1 cellular context compared by ENCODE assay signal in genomic region chr13:40974460-40975407, GRCh38.
TF ChIP-seq lines count a peak whose summit lies in the region.

No MANE protein-coding gene starts in this region.

TF ChIP-seq in HepG2, 621 proteins besides CTCF, POLR2A, EP300 and RAD21 (continued from another document and continues in another):
- no peak for TF ChIP-seq HNF4G (IDR thresholded peaks at IDR 0.05; ENCODE audit: borderline replicate concordance, low read depth, low read length)
- no peak for TF ChIP-seq HNF4G (CRISPR knock-in tag; IDR thresholded peaks at IDR 0.05; ENCODE audit: borderline replicate concordance, low read depth)
- TF ChIP-seq MED8 (CRISPR knock-in tag; IDR thresholded peaks at IDR 0.05; ENCODE audit: insufficient replicate concordance): no peak
- TF ChIP-seq ZC3H4 (CRISPR knock-in tag; IDR thresholded peaks at IDR 0.05; ENCODE audit: borderline replicate concordance): no peak
- no peak for TF ChIP-seq ZNF589 (CRISPR knock-in tag; conservative IDR thresholded peaks at IDR 0.05)
- TF ChIP-seq GFI1 (CRISPR knock-in tag; IDR thresholded peaks at IDR 0.05; ENCODE audit: borderline replicate concordance): no peak
- 0 out of 2 replicates have a peak, but pooled peaks have one; percentile 44 for TF ChIP-seq FOXA3 (CRISPR knock-in tag; IDR thresholded peaks at IDR 0.05)
- no peak for TF ChIP-seq ZSCAN22 (CRISPR knock-in tag; IDR thresholded peaks at IDR 0.05)
- TF ChIP-seq SCMH1 (CRISPR knock-in tag; IDR thresholded peaks at IDR 0.05; ENCODE audit: borderline replicate concordance): no peak
- TF ChIP-seq, protein P1, sequence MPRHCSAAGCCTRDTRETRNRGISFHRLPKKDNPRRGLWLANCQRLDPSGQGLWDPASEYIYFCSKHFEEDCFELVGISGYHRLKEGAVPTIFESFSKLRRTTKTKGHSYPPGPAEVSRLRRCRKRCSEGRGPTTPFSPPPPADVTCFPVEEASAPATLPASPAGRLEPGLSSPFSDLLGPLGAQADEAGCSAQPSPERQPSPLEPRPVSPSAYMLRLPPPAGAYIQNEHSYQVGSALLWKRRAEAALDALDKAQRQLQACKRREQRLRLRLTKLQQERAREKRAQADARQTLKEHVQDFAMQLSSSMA (CRISPR knock-in tag; IDR thresholded peaks at IDR 0.05): no peak
- TF ChIP-seq, protein P2, sequence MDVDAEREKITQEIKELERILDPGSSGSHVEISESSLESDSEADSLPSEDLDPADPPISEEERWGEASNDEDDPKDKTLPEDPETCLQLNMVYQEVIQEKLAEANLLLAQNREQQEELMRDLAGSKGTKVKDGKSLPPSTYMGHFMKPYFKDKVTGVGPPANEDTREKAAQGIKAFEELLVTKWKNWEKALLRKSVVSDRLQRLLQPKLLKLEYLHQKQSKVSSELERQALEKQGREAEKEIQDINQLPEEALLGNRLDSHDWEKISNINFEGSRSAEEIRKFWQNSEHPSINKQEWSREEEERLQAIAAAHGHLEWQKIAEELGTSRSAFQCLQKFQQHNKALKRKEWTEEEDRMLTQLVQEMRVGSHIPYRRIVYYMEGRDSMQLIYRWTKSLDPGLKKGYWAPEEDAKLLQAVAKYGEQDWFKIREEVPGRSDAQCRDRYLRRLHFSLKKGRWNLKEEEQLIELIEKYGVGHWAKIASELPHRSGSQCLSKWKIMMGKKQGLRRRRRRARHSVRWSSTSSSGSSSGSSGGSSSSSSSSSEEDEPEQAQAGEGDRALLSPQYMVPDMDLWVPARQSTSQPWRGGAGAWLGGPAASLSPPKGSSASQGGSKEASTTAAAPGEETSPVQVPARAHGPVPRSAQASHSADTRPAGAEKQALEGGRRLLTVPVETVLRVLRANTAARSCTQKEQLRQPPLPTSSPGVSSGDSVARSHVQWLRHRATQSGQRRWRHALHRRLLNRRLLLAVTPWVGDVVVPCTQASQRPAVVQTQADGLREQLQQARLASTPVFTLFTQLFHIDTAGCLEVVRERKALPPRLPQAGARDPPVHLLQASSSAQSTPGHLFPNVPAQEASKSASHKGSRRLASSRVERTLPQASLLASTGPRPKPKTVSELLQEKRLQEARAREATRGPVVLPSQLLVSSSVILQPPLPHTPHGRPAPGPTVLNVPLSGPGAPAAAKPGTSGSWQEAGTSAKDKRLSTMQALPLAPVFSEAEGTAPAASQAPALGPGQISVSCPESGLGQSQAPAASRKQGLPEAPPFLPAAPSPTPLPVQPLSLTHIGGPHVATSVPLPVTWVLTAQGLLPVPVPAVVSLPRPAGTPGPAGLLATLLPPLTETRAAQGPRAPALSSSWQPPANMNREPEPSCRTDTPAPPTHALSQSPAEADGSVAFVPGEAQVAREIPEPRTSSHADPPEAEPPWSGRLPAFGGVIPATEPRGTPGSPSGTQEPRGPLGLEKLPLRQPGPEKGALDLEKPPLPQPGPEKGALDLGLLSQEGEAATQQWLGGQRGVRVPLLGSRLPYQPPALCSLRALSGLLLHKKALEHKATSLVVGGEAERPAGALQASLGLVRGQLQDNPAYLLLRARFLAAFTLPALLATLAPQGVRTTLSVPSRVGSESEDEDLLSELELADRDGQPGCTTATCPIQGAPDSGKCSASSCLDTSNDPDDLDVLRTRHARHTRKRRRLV (CRISPR knock-in tag; IDR thresholded peaks at IDR 0.05): no peak
- TF ChIP-seq ZNF44 (CRISPR knock-in tag; IDR thresholded peaks at IDR 0.05): no peak
- no peak for TF ChIP-seq HCFC1 (IDR thresholded peaks at IDR 0.05; ENCODE audit: low read depth, low read length)
- TF ChIP-seq MTA3 (CRISPR knock-in tag; IDR thresholded peaks at IDR 0.05): no peak
- TF ChIP-seq AKAP8 (CRISPR knock-in tag; IDR thresholded peaks at IDR 0.05): no peak
- TF ChIP-seq RXRB (CRISPR knock-in tag; IDR thresholded peaks at IDR 0.05; ENCODE audit: borderline replicate concordance): 0 out of 2 replicates have a peak, but pooled peaks have one; percentile 9
- no peak for TF ChIP-seq ATM (IDR thresholded peaks at IDR 0.05; ENCODE audit: borderline replicate concordance)
- no peak for TF ChIP-seq DR1 (CRISPR knock-in tag; IDR thresholded peaks at IDR 0.05)
- no peak for TF ChIP-seq PRMT3 (CRISPR knock-in tag; IDR thresholded peaks at IDR 0.05; ENCODE audit: borderline replicate concordance, low read depth)
- no peak for TF ChIP-seq ZNF160 (CRISPR knock-in tag; IDR thresholded peaks at IDR 0.05)
- TF ChIP-seq HHEX (CRISPR knock-in tag; IDR thresholded peaks at IDR 0.05): no peak
- no peak for TF ChIP-seq GABPA (IDR thresholded peaks at IDR 0.05; ENCODE audit: low read depth, low read length)
- no peak for TF ChIP-seq GABPA (CRISPR knock-in tag; IDR thresholded peaks at IDR 0.05; ENCODE audit: low read depth)
- TF ChIP-seq BRCA1 (CRISPR knock-in tag; IDR thresholded peaks at IDR 0.05): no peak
- TF ChIP-seq NFYB (CRISPR knock-in tag; IDR thresholded peaks at IDR 0.05): no peak
- no peak for TF ChIP-seq ZC3H13 (CRISPR knock-in tag; IDR thresholded peaks at IDR 0.05)
- no peak for TF ChIP-seq ZFY (CRISPR knock-in tag; IDR thresholded peaks at IDR 0.05)
- TF ChIP-seq ZBTB43 (CRISPR knock-in tag; conservative IDR thresholded peaks at IDR 0.05): no peak
- no peak for TF ChIP-seq SSRP1 (CRISPR knock-in tag; IDR thresholded peaks at IDR 0.05)
- TF ChIP-seq TBP (CRISPR knock-in tag; IDR thresholded peaks at IDR 0.05): no peak
- TF ChIP-seq ZFP36L2 (CRISPR knock-in tag; IDR thresholded peaks at IDR 0.05): no peak
- no peak for TF ChIP-seq ZNF747 (CRISPR knock-in tag; IDR thresholded peaks at IDR 0.05; ENCODE audit: borderline replicate concordance)
- no peak for TF ChIP-seq NCOA2 (CRISPR knock-in tag; IDR thresholded peaks at IDR 0.05)
- TF ChIP-seq ZSCAN20 (CRISPR knock-in tag; IDR thresholded peaks at IDR 0.05; ENCODE audit: borderline replicate concordance): no peak
- TF ChIP-seq PCBP1 (IDR thresholded peaks at IDR 0.05; ENCODE audit: borderline replicate concordance, low read depth, low read length): no peak
- TF ChIP-seq GATA4 (IDR thresholded peaks at IDR 0.05; ENCODE audit: borderline replicate concordance, low read depth): no peak
- TF ChIP-seq HOMEZ (CRISPR knock-in tag; IDR thresholded peaks at IDR 0.05; ENCODE audit: low read depth): 0 out of 2 replicates have a peak, but pooled peaks have one; percentile 28
- no peak for TF ChIP-seq JUNB (CRISPR knock-in tag; IDR thresholded peaks at IDR 0.05; ENCODE audit: borderline replicate concordance)
- TF ChIP-seq CEBPG (CRISPR knock-in tag; IDR thresholded peaks at IDR 0.05): 0 out of 2 replicates have a peak, but pooled peaks have one; percentile 4
- no peak for TF ChIP-seq ZKSCAN8 (CRISPR knock-in tag; IDR thresholded peaks at IDR 0.05; ENCODE audit: borderline replicate concordance)
- TF ChIP-seq XRCC5 (optimal IDR thresholded peaks at IDR 0.05; ENCODE audit: low read length): peak; percentile 32
- peak; percentile 42 for TF ChIP-seq TEAD3 (CRISPR knock-in tag; optimal IDR thresholded peaks at IDR 0.05; ENCODE audit: borderline replicate concordance)
- TF ChIP-seq PPARG (CRISPR knock-in tag; conservative IDR thresholded peaks at IDR 0.05): 0 out of 2 replicates have a peak, but pooled peaks have one; percentile 32
- TF ChIP-seq, protein P3, sequence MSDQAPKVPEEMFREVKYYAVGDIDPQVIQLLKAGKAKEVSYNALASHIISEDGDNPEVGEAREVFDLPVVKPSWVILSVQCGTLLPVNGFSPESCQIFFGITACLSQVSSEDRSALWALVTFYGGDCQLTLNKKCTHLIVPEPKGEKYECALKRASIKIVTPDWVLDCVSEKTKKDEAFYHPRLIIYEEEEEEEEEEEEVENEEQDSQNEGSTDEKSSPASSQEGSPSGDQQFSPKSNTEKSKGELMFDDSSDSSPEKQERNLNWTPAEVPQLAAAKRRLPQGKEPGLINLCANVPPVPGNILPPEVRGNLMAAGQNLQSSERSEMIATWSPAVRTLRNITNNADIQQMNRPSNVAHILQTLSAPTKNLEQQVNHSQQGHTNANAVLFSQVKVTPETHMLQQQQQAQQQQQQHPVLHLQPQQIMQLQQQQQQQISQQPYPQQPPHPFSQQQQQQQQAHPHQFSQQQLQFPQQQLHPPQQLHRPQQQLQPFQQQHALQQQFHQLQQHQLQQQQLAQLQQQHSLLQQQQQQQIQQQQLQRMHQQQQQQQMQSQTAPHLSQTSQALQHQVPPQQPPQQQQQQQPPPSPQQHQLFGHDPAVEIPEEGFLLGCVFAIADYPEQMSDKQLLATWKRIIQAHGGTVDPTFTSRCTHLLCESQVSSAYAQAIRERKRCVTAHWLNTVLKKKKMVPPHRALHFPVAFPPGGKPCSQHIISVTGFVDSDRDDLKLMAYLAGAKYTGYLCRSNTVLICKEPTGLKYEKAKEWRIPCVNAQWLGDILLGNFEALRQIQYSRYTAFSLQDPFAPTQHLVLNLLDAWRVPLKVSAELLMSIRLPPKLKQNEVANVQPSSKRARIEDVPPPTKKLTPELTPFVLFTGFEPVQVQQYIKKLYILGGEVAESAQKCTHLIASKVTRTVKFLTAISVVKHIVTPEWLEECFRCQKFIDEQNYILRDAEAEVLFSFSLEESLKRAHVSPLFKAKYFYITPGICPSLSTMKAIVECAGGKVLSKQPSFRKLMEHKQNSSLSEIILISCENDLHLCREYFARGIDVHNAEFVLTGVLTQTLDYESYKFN (CRISPR knock-in tag; conservative IDR thresholded peaks at IDR 0.05): peak; percentile 71
- no peak for TF ChIP-seq SPEN (CRISPR knock-in tag; IDR thresholded peaks at IDR 0.05; ENCODE audit: low read depth)
- TF ChIP-seq ZBTB21 (CRISPR knock-in tag; IDR thresholded peaks at IDR 0.05): no peak
- no peak for TF ChIP-seq IRF9 (CRISPR knock-in tag; IDR thresholded peaks at IDR 0.05; ENCODE audit: borderline replicate concordance)
- no peak for TF ChIP-seq TOE1 (CRISPR knock-in tag; IDR thresholded peaks at IDR 0.05)
- TF ChIP-seq ZNF777 (CRISPR knock-in tag; IDR thresholded peaks at IDR 0.05): no peak
- TF ChIP-seq SRF (IDR thresholded peaks at IDR 0.05; ENCODE audit: low read depth, low read length): peak; percentile 55; the same call in 1 of the 2 replicates
- no peak for TF ChIP-seq SALL2 (CRISPR knock-in tag; IDR thresholded peaks at IDR 0.05)
- TF ChIP-seq SMC3 (IDR thresholded peaks at IDR 0.05; ENCODE audit: low read length): peak; percentile 51
- TF ChIP-seq KAT8 (CRISPR knock-in tag; IDR thresholded peaks at IDR 0.05): 0 out of 2 replicates have a peak, but pooled peaks have one; percentile 14
- TF ChIP-seq ZNF597 (CRISPR knock-in tag; IDR thresholded peaks at IDR 0.05): no peak
- no peak for TF ChIP-seq PHF8 (CRISPR knock-in tag; IDR thresholded peaks at IDR 0.05)
- TF ChIP-seq, protein P4, sequence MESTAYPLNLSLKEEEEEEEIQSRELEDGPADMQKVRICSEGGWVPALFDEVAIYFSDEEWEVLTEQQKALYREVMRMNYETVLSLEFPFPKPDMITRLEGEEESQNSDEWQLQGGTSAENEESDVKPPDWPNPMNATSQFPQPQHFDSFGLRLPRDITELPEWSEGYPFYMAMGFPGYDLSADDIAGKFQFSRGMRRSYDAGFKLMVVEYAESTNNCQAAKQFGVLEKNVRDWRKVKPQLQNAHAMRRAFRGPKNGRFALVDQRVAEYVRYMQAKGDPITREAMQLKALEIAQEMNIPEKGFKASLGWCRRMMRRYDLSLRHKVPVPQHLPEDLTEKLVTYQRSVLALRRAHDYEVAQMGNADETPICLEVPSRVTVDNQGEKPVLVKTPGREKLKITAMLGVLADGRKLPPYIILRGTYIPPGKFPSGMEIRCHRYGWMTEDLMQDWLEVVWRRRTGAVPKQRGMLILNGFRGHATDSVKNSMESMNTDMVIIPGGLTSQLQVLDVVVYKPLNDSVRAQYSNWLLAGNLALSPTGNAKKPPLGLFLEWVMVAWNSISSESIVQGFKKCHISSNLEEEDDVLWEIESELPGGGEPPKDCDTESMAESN (CRISPR knock-in tag; conservative IDR thresholded peaks at IDR 0.05): no peak
- TF ChIP-seq ZNF816 (CRISPR knock-in tag; IDR thresholded peaks at IDR 0.05; ENCODE audit: borderline replicate concordance): no peak
- TF ChIP-seq MAFG (CRISPR knock-in tag; IDR thresholded peaks at IDR 0.05): no peak
- no peak for TF ChIP-seq ZFP90 (CRISPR knock-in tag; IDR thresholded peaks at IDR 0.05; ENCODE audit: borderline replicate concordance)
- no peak for TF ChIP-seq PITX1 (CRISPR knock-in tag; IDR thresholded peaks at IDR 0.05)
- peak; percentile 13 for TF ChIP-seq RBM22 (optimal IDR thresholded peaks at IDR 0.05; ENCODE audit: low read length)
- TF ChIP-seq RARA (CRISPR knock-in tag; IDR thresholded peaks at IDR 0.05): 0 out of 2 replicates have a peak, but pooled peaks have one; percentile 17
- no peak for TF ChIP-seq POLR2AphosphoS5 (IDR thresholded peaks at IDR 0.05; ENCODE audit: low read depth, low read length)
